Comparison of ENCODE assay signal across 10 cellular contexts in the genomic region with DNA sequence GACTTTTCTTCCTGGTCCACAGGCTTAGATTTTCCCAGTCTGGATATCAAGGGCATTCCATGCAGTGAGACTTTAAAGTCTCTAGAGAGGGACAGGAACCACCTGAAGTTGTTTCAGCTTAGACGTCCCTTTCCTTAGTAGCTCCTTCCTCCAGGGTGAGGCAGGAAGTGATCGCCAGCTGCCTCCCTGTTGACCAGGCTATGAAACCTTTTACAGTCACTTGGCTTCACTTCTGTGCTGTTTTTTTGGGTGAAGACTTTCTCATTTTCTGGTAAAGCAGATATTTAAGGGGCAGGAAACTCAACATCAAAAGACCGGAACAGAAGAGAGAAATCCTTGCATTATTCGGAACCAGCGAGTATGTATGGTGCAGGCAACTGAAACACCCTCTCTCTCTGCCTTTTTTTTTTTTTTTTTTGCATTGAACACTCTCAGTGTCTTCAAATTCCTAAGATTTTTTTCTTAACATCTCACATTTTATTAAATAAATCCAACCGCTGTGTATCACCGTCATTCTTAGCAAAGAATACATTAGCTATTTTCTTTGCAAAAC.
DNase-seq lines count a peak whose midpoint lies in the region; ATAC-seq and TF ChIP-seq lines count a peak whose summit lies in the region.
"Had no signal": no experiment of that assay in that cellular context is flagged by ENCODE, and none has a peak within 500 bp of the region (broad histone marks: within the 10 kb centered on the region; RNA-seq: fewer than 3 reads in every experiment).

No MANE protein-coding gene starts in this region.

- no peaks in the 10 kb centered on the region for H3K36me3 ChIP-seq in gastrocnemius medialis

- in situ Hi-C loops in gastrocnemius medialis (cut with MboI; ENCODE audit: low sequenced_read_pairs in 4 of 4): loop anchor here in 1 of 4 donors (25.0 kb wide), 1 partner anchor 107 kb away; no protein-coding TSS in a partner anchor

- H3K27me3 Mint-ChIP-seq in T-cell: no peaks in the 10 kb centered on the region
- peaks cover 7 to 19% (median 14%) of the 10 kb centered on the region in 3 donors for H3K27me3 Mint-ChIP-seq in immature natural killer cell (ENCODE audit: low read depth in 3 of 3)

- TF ChIP-seq CTCF in GM12865 (IDR thresholded peaks at IDR 0.05; ENCODE audit: insufficient read depth, low read depth, low read length, missing control alignments) (no peak), gastrocnemius medialis (IDR thresholded peaks at IDR 0.05 in 4 of 5, conservative IDR thresholded peaks at IDR 0.05 in 1 of 5) (no peak)

- peak; percentile 55 for DNase-seq in A172 (ENCODE audit: low spot score)
- DNase-seq in GM12865 (ENCODE audit: low read depth): peak; percentile 85
- peak in 1 of 34 experiments; percentile 11 for DNase-seq in T-cell
- no peak for DNase-seq in immature natural killer cell
- no peak for DNase-seq in gastrocnemius medialis
- DNase-seq: glutamatergic neuron, NCI-H2107 had no signal

- no peaks in the 10 kb centered on the region for H3K27me3 ChIP-seq in gastrocnemius medialis

- peak overlapping the region; percentile 28 for H3K4me3 ChIP-seq in GM12865 (ENCODE audit: low read depth, low read length)
- H3K4me3 ChIP-seq in gastrocnemius medialis: no peak overlapping the region

- CTCF ChIA-PET in T-cell (lab: Charles Lee): interaction anchor here (0.6 to 1.8 kb wide), 7 partner anchors 67 to 349 kb away, joined by 3 to 10 read pairs (median 5); no protein-coding TSS in a partner anchor

- H3K27ac ChIP-seq in gastrocnemius medialis: no peak overlapping the region

- no peak for TF ChIP-seq POLR2A in gastrocnemius medialis (IDR thresholded peaks at IDR 0.05)

- peak overlapping the region; percentile 84 to 86 for H3K27ac Mint-ChIP-seq in T-cell
- peak overlapping the region in 1 of 6 donors; percentile 31 for H3K27ac Mint-ChIP-seq in immature natural killer cell

- peaks cover 8 to 9% of the 10 kb centered on the region in 2 donors for H3K4me1 ChIP-seq in gastrocnemius medialis

- ATAC-seq in T-cell (replicated peaks in 1 of 4): peak; percentile 28 to 43 (median 40)
- ATAC-seq in HG03565 (IDR thresholded peaks at IDR 0.05; ENCODE audit: unreplicated experiment): no peak
- ATAC-seq in GM21447 (IDR thresholded peaks at IDR 0.05; ENCODE audit: unreplicated experiment): no peak
- ATAC-seq in HG03520 (IDR thresholded peaks at IDR 0.05; ENCODE audit: unreplicated experiment): no peak
- no peak for ATAC-seq in gastrocnemius medialis

- POLR2A ChIA-PET in T-cell (lab: Charles Lee): interaction anchor here (0.5 to 2.1 kb wide), 13 partner anchors 70 to 245 kb away, joined by 3 to 42 read pairs (median 6); no protein-coding TSS in a partner anchor

- H3K4me3 Mint-ChIP-seq in T-cell (peak overlapping the region; percentile 39 to 59 (median 49)), immature natural killer cell (peak overlapping the region; percentile 46 to 68 (median 64))

- H3K9me3 Mint-ChIP-seq in T-cell (no peaks in the 10 kb centered on the region), immature natural killer cell (no peaks in the 10 kb centered on the region)

- no peaks in the 10 kb centered on the region for H3K9me3 ChIP-seq in gastrocnemius medialis

- H3K36me3 Mint-ChIP-seq in T-cell (no peaks in the 10 kb centered on the region), immature natural killer cell (no peaks in the 10 kb centered on the region)

- intact Hi-C loops in gastrocnemius medialis (cut with DNase I; ENCODE audit: low total_unique reads): no loop called here

- H3K4me1 Mint-ChIP-seq in T-cell (peaks cover 58 to 73% (median 64%) of the 10 kb centered on the region in 3 donors), immature natural killer cell (peaks cover 28 to 31% of the 10 kb centered on the region in 2 donors)

Comparison
In these comparisons a context has a peak if more than half of its experiments do, and no peak if none do; other contexts are left out.
1. DNase-seq: peak in A172 (single experiment) and GM12865 (single experiment); none in immature natural killer cell (0 of 3) and gastrocnemius medialis (0 of 2).
2. ATAC-seq: peak in T-cell (4 of 4); none in HG03565 (single experiment), GM21447 (single experiment), HG03520 (single experiment) and gastrocnemius medialis (0 of 2).